ENCODE assay signal across 38 cellular contexts in the genomic region with DNA sequence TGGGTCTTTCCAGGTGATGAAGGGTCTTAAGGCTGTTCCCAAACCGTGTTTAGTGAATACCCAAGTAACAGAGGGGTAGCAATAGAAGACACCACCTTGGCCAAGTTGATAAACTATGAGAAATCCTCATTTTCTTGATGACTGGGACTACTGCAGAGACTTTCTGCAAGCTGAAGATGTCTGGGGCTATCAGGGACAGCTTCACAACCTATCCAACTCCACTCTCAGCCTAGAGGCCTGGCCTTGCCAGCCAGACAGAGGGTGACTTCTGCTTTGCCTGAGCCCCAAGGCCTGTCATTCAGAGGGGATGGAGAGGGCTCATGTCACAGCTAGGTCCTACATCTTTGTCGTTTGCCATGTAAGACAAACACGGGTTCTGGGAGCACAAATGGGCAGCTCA.
"Had no signal": no experiment of that assay in that cellular context is flagged by ENCODE, and none has a peak within 500 bp of the region (broad histone marks: within the 10 kb centered on the region; RNA-seq: fewer than 3 reads in every experiment).

No MANE protein-coding gene starts in this region.

- H3K9me3 Mint-ChIP-seq: activated B cell treated with CpG ODN at 0.5 μM for 24 hours; activated CD4-positive, alpha-beta memory T cell treated with anti-CD3 and anti-CD28 coated beads for 36 hours; activated CD4-positive, alpha-beta T cell treated with anti-CD3 and anti-CD28 coated beads, Interleukin-2, amount 10 ng/mL, durations not matched to agents 24 days and 14 days; activated CD8-positive, alpha-beta T cell treated with anti-CD3 and anti-CD28 coated beads for 36 hours; activated naive CD4-positive, alpha-beta T cell treated with anti-CD3 and anti-CD28 coated beads for 36 hours; activated naive CD4-positive, alpha-beta T cell treated with anti-CD3 and anti-CD28 coated beads, Interleukin-2, amount 50 U/mL, for 72 hours; activated naive CD8-positive, alpha-beta T cell treated with anti-CD3 and anti-CD28 coated beads, Interleukin-2, amount 10 ng/mL, durations not matched to agents 7 days and 5 days; activated T-cell treated with anti-CD3 and anti-CD28 coated beads, Interleukin-2, amount 50 U/mL, for 4 hours; activated T-cell treated with anti-CD3 and anti-CD28 coated beads, Interleukin-2, amount 50 U/mL, for 72 hours; activated T-helper 1 cell treated with anti-CD3 and anti-CD28 coated beads, Interleukin-12 subunit alpha, Interleukin-12 subunit beta, Interleukin-2, Interleukin-4 antibody, amounts not matched to agents 30 ng/mL and 10 ng/mL and 1 ng/mL, durations not matched to agents 14 hours and 24 hours and 36 hours; activated T-helper 17 cell treated with anti-CD3 and anti-CD28 coated beads, Interleukin-2, amount 50 U/mL, for 72 hours; T-helper 1 cell treated with Interleukin-12 subunit alpha and Interleukin-12 subunit beta and Interleukin-4 antibody, amounts not matched to agents 30 μg/mL and 1 μg/mL, for 36 hours; T-helper 2 cell treated with Interferon-gamma antibody and Interleukin-4, amounts not matched to agents 5 μg/mL and 100 μg/mL, for 36 hours had no signal

- ATAC-seq: activated CD8-positive, alpha-beta T cell treated with anti-CD3 and anti-CD28 coated beads for 36 hours; activated naive CD4-positive, alpha-beta T cell treated with anti-CD3 and anti-CD28 coated beads, Interleukin-2, amount 50 U/mL, for 72 hours; activated T-cell treated with anti-CD3 and anti-CD28 coated beads, Interleukin-2, amount 50 U/mL, for 72 hours; activated T-helper 17 cell treated with anti-CD3 and anti-CD28 coated beads, Interleukin-2, amount 50 U/mL, for 72 hours; body of pancreas had no signal

- H3K4me3 ChIP-seq: adrenal gland, body of pancreas, breast epithelium had no signal

- H3K4me1 Mint-ChIP-seq: activated B cell treated with CpG ODN at 0.5 μM for 24 hours; activated CD4-positive, alpha-beta T cell treated with anti-CD3 and anti-CD28 coated beads, Interleukin-2, amount 10 ng/mL, durations not matched to agents 24 days and 14 days; activated naive CD8-positive, alpha-beta T cell treated with anti-CD3 and anti-CD28 coated beads, Interleukin-2, amount 10 ng/mL, durations not matched to agents 7 days and 5 days; activated T-helper 17 cell treated with anti-CD3 and anti-CD28 coated beads, Interleukin-2, amount 50 U/mL, for 72 hours had no signal

- H3K27ac Mint-ChIP-seq: activated B cell treated with CpG ODN at 0.5 μM for 24 hours; activated CD4-positive, alpha-beta memory T cell treated with anti-CD3 and anti-CD28 coated beads for 36 hours; activated CD4-positive, alpha-beta T cell treated with anti-CD3 and anti-CD28 coated beads, Interleukin-2, amount 10 ng/mL, durations not matched to agents 24 days and 14 days; activated CD8-positive, alpha-beta T cell treated with anti-CD3 and anti-CD28 coated beads for 36 hours; activated naive CD4-positive, alpha-beta T cell treated with anti-CD3 and anti-CD28 coated beads for 36 hours; activated naive CD4-positive, alpha-beta T cell treated with anti-CD3 and anti-CD28 coated beads, Interleukin-2, amount 50 U/mL, for 72 hours; activated naive CD8-positive, alpha-beta T cell treated with anti-CD3 and anti-CD28 coated beads, Interleukin-2, amount 10 ng/mL, durations not matched to agents 7 days and 5 days; activated T-cell treated with anti-CD3 and anti-CD28 coated beads, Interleukin-2, amount 50 U/mL, for 72 hours; activated T-helper 1 cell treated with anti-CD3 and anti-CD28 coated beads, Interleukin-12 subunit alpha, Interleukin-12 subunit beta, Interleukin-2, Interleukin-4 antibody, amounts not matched to agents 30 ng/mL and 10 ng/mL and 1 ng/mL, durations not matched to agents 14 hours and 24 hours and 36 hours; activated T-helper 17 cell treated with anti-CD3 and anti-CD28 coated beads, Interleukin-2, amount 50 U/mL, for 72 hours; T-helper 1 cell treated with Interleukin-12 subunit alpha and Interleukin-12 subunit beta and Interleukin-4 antibody, amounts not matched to agents 30 μg/mL and 1 μg/mL, for 36 hours; T-helper 2 cell treated with Interferon-gamma antibody and Interleukin-4, amounts not matched to agents 5 μg/mL and 100 μg/mL, for 36 hours had no signal

- H3K36me3 ChIP-seq: adrenal gland, brain microvascular endothelial cell, breast epithelium had no signal

- H3K27me3 Mint-ChIP-seq: activated B cell treated with CpG ODN at 0.5 μM for 24 hours; activated CD8-positive, alpha-beta T cell treated with anti-CD3 and anti-CD28 coated beads for 36 hours had no signal

- FAIRE-seq: astrocyte, TTC549 had no signal

- DNase-seq: activated B cell treated with CpG ODN at 0.5 μM for 24 hours; activated CD4-positive, alpha-beta memory T cell treated with anti-CD3 and anti-CD28 coated beads for 36 hours; activated CD4-positive, alpha-beta T cell treated with anti-CD3 and anti-CD28 coated beads for 4 hours; activated CD4-positive, alpha-beta T cell treated with anti-CD3 and anti-CD28 coated beads, Interleukin-2, amount 10 ng/mL, durations not matched to agents 24 days and 14 days; activated CD4-positive, alpha-beta T cell treated with anti-CD3 and anti-CD28 coated beads, Interleukin-2, amount 50 U/mL, for 1 hour; activated CD4-positive, alpha-beta T cell treated with anti-CD3 and anti-CD28 coated beads, Interleukin-2, amount 50 U/mL, for 4 hours; activated CD4-positive, CD25-positive, alpha-beta regulatory T cell treated with anti-CD3 and anti-CD28 coated beads, Interleukin-2, amount 50 U/mL, for 72 hours; activated CD8-positive, alpha-beta memory T cell treated with anti-CD3 and anti-CD28 coated beads, Interleukin-2, amount 50 U/mL, for 4 hours; activated CD8-positive, alpha-beta T cell treated with anti-CD3 and anti-CD28 coated beads for 36 hours; activated effector memory CD4-positive, alpha-beta T cell treated with anti-CD3 and anti-CD28 coated beads, Interleukin-2, amount 50 U/mL, for 16 hours; activated gamma-delta T cell treated with Interleukin-2 at 50 U/mL for 16 hours; activated naive CD4-positive, alpha-beta T cell; activated naive CD4-positive, alpha-beta T cell treated with anti-CD3 and anti-CD28 coated beads for 36 hours; activated naive CD4-positive, alpha-beta T cell treated with anti-CD3 and anti-CD28 coated beads, Interleukin-2, amount 50 U/mL, for 16 hours; activated naive CD8-positive, alpha-beta T cell treated with anti-CD3 and anti-CD28 coated beads, Interleukin-2, amount 10 ng/mL, durations not matched to agents 7 days and 5 days; activated T-cell treated with anti-CD3 and anti-CD28 coated beads for 4 hours; activated T-cell treated with anti-CD3 and anti-CD28 coated beads, Interleukin-2, amount 50 U/mL, for 1 hour; activated T-cell treated with anti-CD3 and anti-CD28 coated beads, Interleukin-2, amount 50 U/mL, for 4 hours; activated T-cell treated with anti-CD3 and anti-CD28 coated beads, Interleukin-2, amount 50 U/mL, for 72 hours; adrenal gland; amniotic stem cell; aorta; body of pancreas; brain microvascular endothelial cell; central memory CD4-positive, alpha-beta T cell; SW 1271; T-helper 1 cell; T-helper 2 cell; T-helper 9 cell had no signal

- H3K27ac ChIP-seq: adrenal gland, body of pancreas, brain microvascular endothelial cell, breast epithelium, VCaP had no signal

- H3K4me3 Mint-ChIP-seq: activated B cell treated with CpG ODN at 0.5 μM for 24 hours; activated CD4-positive, alpha-beta memory T cell treated with anti-CD3 and anti-CD28 coated beads for 36 hours; activated CD4-positive, alpha-beta T cell treated with anti-CD3 and anti-CD28 coated beads, Interleukin-2, amount 10 ng/mL, durations not matched to agents 24 days and 14 days; activated CD8-positive, alpha-beta T cell treated with anti-CD3 and anti-CD28 coated beads for 36 hours; activated naive CD4-positive, alpha-beta T cell treated with anti-CD3 and anti-CD28 coated beads for 36 hours; activated naive CD8-positive, alpha-beta T cell treated with anti-CD3 and anti-CD28 coated beads, Interleukin-2, amount 10 ng/mL, durations not matched to agents 7 days and 5 days; activated T-cell treated with anti-CD3 and anti-CD28 coated beads, Interleukin-2, amount 50 U/mL, for 4 hours; activated T-cell treated with anti-CD3 and anti-CD28 coated beads, Interleukin-2, amount 50 U/mL, for 72 hours; activated T-helper 1 cell treated with anti-CD3 and anti-CD28 coated beads, Interleukin-12 subunit alpha, Interleukin-12 subunit beta, Interleukin-2, Interleukin-4 antibody, amounts not matched to agents 30 ng/mL and 10 ng/mL and 1 ng/mL, durations not matched to agents 14 hours and 24 hours and 36 hours; activated T-helper 17 cell treated with anti-CD3 and anti-CD28 coated beads, Interleukin-2, amount 50 U/mL, for 72 hours; T-helper 1 cell treated with Interleukin-12 subunit alpha and Interleukin-12 subunit beta and Interleukin-4 antibody, amounts not matched to agents 30 μg/mL and 1 μg/mL, for 36 hours; T-helper 2 cell treated with Interferon-gamma antibody and Interleukin-4, amounts not matched to agents 5 μg/mL and 100 μg/mL, for 36 hours had no signal

- H3K27me3 ChIP-seq: adrenal gland, body of pancreas, brain microvascular endothelial cell, breast epithelium had no signal

- H3K36me3 Mint-ChIP-seq: activated CD4-positive, alpha-beta memory T cell treated with anti-CD3 and anti-CD28 coated beads for 36 hours; activated naive CD4-positive, alpha-beta T cell treated with anti-CD3 and anti-CD28 coated beads, Interleukin-2, amount 50 U/mL, for 72 hours; activated naive CD8-positive, alpha-beta T cell treated with anti-CD3 and anti-CD28 coated beads, Interleukin-2, amount 10 ng/mL, durations not matched to agents 7 days and 5 days had no signal

- H3K4me1 ChIP-seq: adrenal gland, breast epithelium had no signal

- H3K9me3 ChIP-seq: adrenal gland, body of pancreas, breast epithelium had no signal
